8 cellular contexts compared by ENCODE assay signal in genomic region chr16:89711601-89712475, GRCh38. TPM values are rescaled to one million over a fixed set of nuclear protein-coding genes. Genes with fewer than 3 reads are reported as not detected.
DNase-seq lines count a peak whose midpoint lies in the region; ATAC-seq, FAIRE-seq and TF ChIP-seq lines count a peak whose summit lies in the region.

No MANE protein-coding gene starts in this region.

- TF ChIP-seq RAD21 in Ishikawa (IDR thresholded peaks at IDR 0.05; ENCODE audit: low read depth): no peak
- no peak for TF ChIP-seq RAD21 in HepG2 (CRISPR knock-in tag; IDR thresholded peaks at IDR 0.05)

- in situ Hi-C loops in T47D (cut with HindIII; ENCODE audit: low pct_unique_long_range_greater_than_20kb, low sequenced_read_pairs): no loop called here
- in situ Hi-C loops in HepG2 (cut with HindIII; ENCODE audit: extremely low pct_ligation_motif_present, low pct_unique_long_range_greater_than_20kb): no loop called here

- POLR2A ChIA-PET in HepG2 (lab: Yijun Ruan, JAX): no interaction called here

- no peak overlapping the region for H2AFZ ChIP-seq in HepG2 (ENCODE audit: low read length)

- no peaks in the 10 kb centered on the region for H3K27me3 ChIP-seq in HepG2 (ENCODE audit: control insufficient read depth in 1 of 2, insufficient read depth in 2 of 2, low read length in 2 of 2)

- CTCF ChIA-PET in HepG2 (lab: Yijun Ruan, JAX; ENCODE audit: low intra/inter-chr PET ratio, low total read pairs): no interaction called here

- FAIRE-seq in GM12892 (lab: Jason Lieb, UNC) (peak; percentile 88), HepG2 (lab: Jason Lieb, UNC) (no peak)

- intact Hi-C loops in HepG2 (cut with micrococcal nuclease; ENCODE audit: unreplicated experiment): no loop called here

- no TSS peak for BruUV-seq in HepG2 (replicated peaks; lab: Mats Ljungman, UMichigan)

- H3K36me3 ChIP-seq in HepG2 (replicated peaks in 1 of 2; ENCODE audit: control insufficient read depth in 1 of 2, insufficient read depth in 2 of 2, low read length in 2 of 2): no peaks in the 10 kb centered on the region; a peak in 1 of 5 replicates

- ATAC-seq in HepG2 (peak; percentile 1; the same call in 2 of the 3 replicates), HG03095 (IDR thresholded peaks at IDR 0.05; ENCODE audit: unreplicated experiment) (no peak)

- no peak overlapping the region for H3K9ac ChIP-seq in HepG2 (ENCODE audit: insufficient read depth, low read depth, low read length)

- TF ChIP-seq POLR2A in GM12892 (IDR thresholded peaks at IDR 0.05; ENCODE audit: low read depth, low read length): peak; percentile 82
- TF ChIP-seq POLR2A in HepG2 (IDR thresholded peaks at IDR 0.05; ENCODE audit: insufficient read depth in 1 of 2, low read depth in 2 of 2, low read length in 2 of 2): no peak

- H4K20me1 ChIP-seq in HepG2 (ENCODE audit: insufficient read depth, low read length): no peaks in the 10 kb centered on the region

- no peak overlapping the region for H3K27ac ChIP-seq in HepG2 (ENCODE audit: extremely low read length, insufficient read depth, low read length)

- H3K79me2 ChIP-seq in HepG2 (ENCODE audit: insufficient read depth, low read length): no peaks in the 10 kb centered on the region

- peak; percentile 99 for DNase-seq in GM12892 (ENCODE audit: insufficient read length)
- DNase-seq in UCSD-AML1 (lab: John Stamatoyannopoulos, UW; ENCODE audit: unreplicated experiment): peak; percentile 86
- DNase-seq in T47D (ENCODE audit: low read depth in 1 of 2, low spot score in 1 of 2): peak; percentile 90 to 95
- DNase-seq in HepG2 (ENCODE audit: low spot score): no peak
- DNase-seq in stimulated activated CD8-positive, alpha-beta memory T cell treated with anti-CD3 and anti-CD28 coated beads, Interleukin-7, amount 100 ng/mL, for 48 hours (ENCODE audit: extremely low read depth in 1 of 2, low read depth in 1 of 2): peak; percentile 57 to 63
- no peak for DNase-seq in DMS114 treated with DMSO at 0.1 percent for 48 hours (lab: John Stamatoyannopoulos, UW; ENCODE audit: unreplicated experiment)

- H3K4me3 ChIP-seq in HepG2 (replicated peaks in 1 of 3; ENCODE audit: insufficient read depth in 1 of 3, low read depth in 2 of 3, low read length in 3 of 3): no peak overlapping the region

- no peak for TF ChIP-seq CTCF in HepG2 (CRISPR knock-in tag; IDR thresholded peaks at IDR 0.05)

- TF ChIP-seq EP300 in Ishikawa (IDR thresholded peaks at IDR 0.05; ENCODE audit: borderline replicate concordance) (no peak), HepG2 (IDR thresholded peaks at IDR 0.05; ENCODE audit: low read depth in 2 of 2, low read length in 2 of 2) (no peak), HepG2 (CRISPR knock-in tag; IDR thresholded peaks at IDR 0.05; ENCODE audit: borderline replicate concordance) (no peak)

- H3K4me2 ChIP-seq in HepG2 (ENCODE audit: low read depth, low read length): no peak overlapping the region

- no peaks in the 10 kb centered on the region for H3K4me1 ChIP-seq in HepG2 (ENCODE audit: insufficient read depth, low read length)

- WGBS in HepG2 (ENCODE audit: low lambda C conversion rate): 78% methylated on average over 43 of the region's 60 CpGs

- no peaks in the 10 kb centered on the region for H3K9me3 ChIP-seq in HepG2 (ENCODE audit: low read length)

RNA-seq across cellular contexts. Expression of gene VPS9D1, which starts 8.9 kb away (rescaled TPM):
- polyA plus RNA-seq in GM12892 (2012; ENCODE audit: missing spikeins): 2.7 TPM
- 3.8 and 10.1 TPM in 2 replicates for total RNA-seq in HepG2 (2016; rRNA removed; fragmentation: Illumina TruSeq; extraction: Trizol)
- 2.4 and 3.2 TPM in 2 replicates for total RNA-seq in HepG2 (2016; cell fraction: cytosol; rRNA removed; fragmentation: Illumina TruSeq; extraction: Trizol; ENCODE audit: low read depth)
- 4.2 and 9.2 TPM in 2 replicates for total RNA-seq in HepG2 (2016; cell fraction: insoluble cytoplasmic fraction; rRNA removed; fragmentation: Illumina TruSeq; extraction: Trizol)
- total RNA-seq in HepG2 (2016; cell fraction: membrane; rRNA removed; fragmentation: Illumina TruSeq; extraction: Trizol): 5.2 and 6.8 TPM in 2 replicates
- 13.1 and 15.5 TPM in 2 replicates for total RNA-seq in HepG2 (2016; cell fraction: nucleus; rRNA removed; fragmentation: Illumina TruSeq; extraction: Trizol)
- polyA plus RNA-seq in HepG2 (2011; rRNA removed): 13.2 and 18.6 TPM in 2 replicates
- polyA plus RNA-seq in HepG2 (2011; cell fraction: cytosol; rRNA removed): 4.5 and 5.7 TPM in 2 replicates
- 111 and 130 TPM in 2 replicates for polyA plus RNA-seq in HepG2 (2011; cell fraction: nucleus; rRNA removed)
- polyA plus RNA-seq in HepG2 (2012): 7.5 and 10.0 TPM in 2 replicates
- polyA plus RNA-seq in HepG2 (2016; cell fraction: cytosol; fragmentation: Illumina TruSeq; extraction: Trizol; ENCODE audit: low read depth): 2.5 and 3.3 TPM in 2 replicates
- polyA plus RNA-seq in HepG2 (2016; cell fraction: insoluble cytoplasmic fraction; fragmentation: Illumina TruSeq; extraction: Trizol; ENCODE audit: low read depth): 4.6 and 6.5 TPM in 2 replicates
- polyA plus RNA-seq in HepG2 (2016; cell fraction: membrane; fragmentation: Illumina TruSeq; extraction: Trizol; ENCODE audit: low read depth): 5.7 and 6.3 TPM in 2 replicates
- 51.9 and 55.4 TPM in 2 replicates for polyA plus RNA-seq in HepG2 (2016; cell fraction: nucleus; fragmentation: Illumina TruSeq; extraction: Trizol; ENCODE audit: insufficient read depth, low read depth)
- 4.4 and 8.1 TPM in 2 replicates for polyA minus RNA-seq in HepG2 (2011; rRNA and poly(A)+ RNA removed; ENCODE audit: low replicate concordance)
- 2.2 and 5.0 TPM in 2 replicates for polyA minus RNA-seq in HepG2 (2011; cell fraction: cytosol; rRNA and poly(A)+ RNA removed)
- 6.8 and 7.5 TPM in 2 replicates for polyA minus RNA-seq in HepG2 (2011; cell fraction: nucleus; rRNA and poly(A)+ RNA removed)

RNA-seq across cellular contexts. Expression of gene ZNF276, which starts 9.5 kb away (rescaled TPM):
- polyA plus RNA-seq in GM12892 (2012; ENCODE audit: missing spikeins): 12.2 TPM
- 6.8 and 17.7 TPM in 2 replicates for total RNA-seq in HepG2 (2016; rRNA removed; fragmentation: Illumina TruSeq; extraction: Trizol)
- 4.4 and 4.7 TPM in 2 replicates for total RNA-seq in HepG2 (2016; cell fraction: cytosol; rRNA removed; fragmentation: Illumina TruSeq; extraction: Trizol; ENCODE audit: low read depth)
- total RNA-seq in HepG2 (2016; cell fraction: insoluble cytoplasmic fraction; rRNA removed; fragmentation: Illumina TruSeq; extraction: Trizol): 4.5 and 15.9 TPM in 2 replicates
- total RNA-seq in HepG2 (2016; cell fraction: membrane; rRNA removed; fragmentation: Illumina TruSeq; extraction: Trizol): 5.4 and 8.2 TPM in 2 replicates
- total RNA-seq in HepG2 (2016; cell fraction: nucleus; rRNA removed; fragmentation: Illumina TruSeq; extraction: Trizol): 22.3 and 26.8 TPM in 2 replicates
- polyA plus RNA-seq in HepG2 (2011; rRNA removed): 18.0 and 24.3 TPM in 2 replicates
- 8.0 and 12.2 TPM in 2 replicates for polyA plus RNA-seq in HepG2 (2011; cell fraction: cytosol; rRNA removed)
- polyA plus RNA-seq in HepG2 (2011; cell fraction: nucleus; rRNA removed): 148 and 167 TPM in 2 replicates
- polyA plus RNA-seq in HepG2 (2012): 16.1 and 20.0 TPM in 2 replicates
- polyA plus RNA-seq in HepG2 (2016; cell fraction: cytosol; fragmentation: Illumina TruSeq; extraction: Trizol; ENCODE audit: low read depth): 2.3 and 3.4 TPM in 2 replicates
- 7.0 and 9.8 TPM in 2 replicates for polyA plus RNA-seq in HepG2 (2016; cell fraction: insoluble cytoplasmic fraction; fragmentation: Illumina TruSeq; extraction: Trizol; ENCODE audit: low read depth)
- polyA plus RNA-seq in HepG2 (2016; cell fraction: membrane; fragmentation: Illumina TruSeq; extraction: Trizol; ENCODE audit: low read depth): 4.7 and 8.3 TPM in 2 replicates
- polyA plus RNA-seq in HepG2 (2016; cell fraction: nucleus; fragmentation: Illumina TruSeq; extraction: Trizol; ENCODE audit: insufficient read depth, low read depth): 66.1 and 72.8 TPM in 2 replicates
- polyA minus RNA-seq in HepG2 (2011; rRNA and poly(A)+ RNA removed; ENCODE audit: low replicate concordance): 14.5 and 22.1 TPM in 2 replicates
- 4.0 and 6.3 TPM in 2 replicates for polyA minus RNA-seq in HepG2 (2011; cell fraction: cytosol; rRNA and poly(A)+ RNA removed)
- 27.8 and 28.5 TPM in 2 replicates for polyA minus RNA-seq in HepG2 (2011; cell fraction: nucleus; rRNA and poly(A)+ RNA removed)

RNA-seq across cellular contexts. Expression of gene SPATA2L, which starts 10.3 kb away (rescaled TPM):
- polyA plus RNA-seq in GM12892 (2012; ENCODE audit: missing spikeins): 1.1 TPM
- 17.0 and 20.7 TPM in 2 replicates for total RNA-seq in HepG2 (2016; rRNA removed; fragmentation: Illumina TruSeq; extraction: Trizol)
- 5.1 and 5.8 TPM in 2 replicates for total RNA-seq in HepG2 (2016; cell fraction: cytosol; rRNA removed; fragmentation: Illumina TruSeq; extraction: Trizol; ENCODE audit: low read depth)
- total RNA-seq in HepG2 (2016; cell fraction: insoluble cytoplasmic fraction; rRNA removed; fragmentation: Illumina TruSeq; extraction: Trizol): 16.3 and 20.7 TPM in 2 replicates
- 12.5 and 13.4 TPM in 2 replicates for total RNA-seq in HepG2 (2016; cell fraction: membrane; rRNA removed; fragmentation: Illumina TruSeq; extraction: Trizol)
- total RNA-seq in HepG2 (2016; cell fraction: nucleus; rRNA removed; fragmentation: Illumina TruSeq; extraction: Trizol): 9.5 and 13.5 TPM in 2 replicates
- 9.1 and 11.8 TPM in 2 replicates for polyA plus RNA-seq in HepG2 (2011; rRNA removed)
- polyA plus RNA-seq in HepG2 (2011; cell fraction: cytosol; rRNA removed): 13.4 and 23.3 TPM in 2 replicates
- polyA plus RNA-seq in HepG2 (2011; cell fraction: nucleus; rRNA removed): 26.3 and 28.3 TPM in 2 replicates
- polyA plus RNA-seq in HepG2 (2012): 6.8 and 12.5 TPM in 2 replicates
- polyA plus RNA-seq in HepG2 (2016; cell fraction: cytosol; fragmentation: Illumina TruSeq; extraction: Trizol; ENCODE audit: low read depth): 3.0 and 3.1 TPM in 2 replicates
- polyA plus RNA-seq in HepG2 (2016; cell fraction: insoluble cytoplasmic fraction; fragmentation: Illumina TruSeq; extraction: Trizol; ENCODE audit: low read depth): 13.3 and 14.0 TPM in 2 replicates
- polyA plus RNA-seq in HepG2 (2016; cell fraction: membrane; fragmentation: Illumina TruSeq; extraction: Trizol; ENCODE audit: low read depth): 5.3 and 7.7 TPM in 2 replicates
- 14.9 and 15.5 TPM in 2 replicates for polyA plus RNA-seq in HepG2 (2016; cell fraction: nucleus; fragmentation: Illumina TruSeq; extraction: Trizol; ENCODE audit: insufficient read depth, low read depth)
- polyA minus RNA-seq in HepG2 (2011; rRNA and poly(A)+ RNA removed; ENCODE audit: low replicate concordance): 3.5 and 31.4 TPM in 2 replicates
- polyA minus RNA-seq in HepG2 (2011; cell fraction: cytosol; rRNA and poly(A)+ RNA removed): 16.7 and 20.7 TPM in 2 replicates
- polyA minus RNA-seq in HepG2 (2011; cell fraction: nucleus; rRNA and poly(A)+ RNA removed): 8.8 and 8.9 TPM in 2 replicates

RNA-seq across cellular contexts. Expression of gene CDK10, which starts 25.3 kb away (rescaled TPM):
- polyA plus RNA-seq in GM12892 (2012; ENCODE audit: missing spikeins): 40.0 TPM
- 1.2 and 2.5 TPM in 2 replicates for total RNA-seq in HepG2 (2016; rRNA removed; fragmentation: Illumina TruSeq; extraction: Trizol)
- 4.2 and 5.8 TPM in 2 replicates for total RNA-seq in HepG2 (2016; cell fraction: cytosol; rRNA removed; fragmentation: Illumina TruSeq; extraction: Trizol; ENCODE audit: low read depth)
- total RNA-seq in HepG2 (2016; cell fraction: insoluble cytoplasmic fraction; rRNA removed; fragmentation: Illumina TruSeq; extraction: Trizol): 1.4 and 2.6 TPM in 2 replicates
- total RNA-seq in HepG2 (2016; cell fraction: membrane; rRNA removed; fragmentation: Illumina TruSeq; extraction: Trizol): 3.5 TPM in 2 replicates
- 2.4 and 3.5 TPM in 2 replicates for total RNA-seq in HepG2 (2016; cell fraction: nucleus; rRNA removed; fragmentation: Illumina TruSeq; extraction: Trizol)
- polyA plus RNA-seq in HepG2 (2011; rRNA removed): 3.9 and 4.3 TPM in 2 replicates
- polyA plus RNA-seq in HepG2 (2011; cell fraction: cytosol; rRNA removed): 1.5 and 2.1 TPM in 2 replicates
- polyA plus RNA-seq in HepG2 (2011; cell fraction: nucleus; rRNA removed): 28.1 and 29.8 TPM in 2 replicates
- polyA plus RNA-seq in HepG2 (2012): 2.7 and 6.1 TPM in 2 replicates
- polyA plus RNA-seq in HepG2 (2016; cell fraction: cytosol; fragmentation: Illumina TruSeq; extraction: Trizol; ENCODE audit: low read depth): 1.1 TPM in 2 replicates
- 1.1 and 1.2 TPM in 2 replicates for polyA plus RNA-seq in HepG2 (2016; cell fraction: insoluble cytoplasmic fraction; fragmentation: Illumina TruSeq; extraction: Trizol; ENCODE audit: low read depth)
- 1.0 and 1.2 TPM in 2 replicates for polyA plus RNA-seq in HepG2 (2016; cell fraction: membrane; fragmentation: Illumina TruSeq; extraction: Trizol; ENCODE audit: low read depth)
- polyA plus RNA-seq in HepG2 (2016; cell fraction: nucleus; fragmentation: Illumina TruSeq; extraction: Trizol; ENCODE audit: insufficient read depth, low read depth): 11.0 and 12.6 TPM in 2 replicates
- 2.9 and 43.1 TPM in 2 replicates for polyA minus RNA-seq in HepG2 (2011; rRNA and poly(A)+ RNA removed; ENCODE audit: low replicate concordance)
- 1.6 and 2.8 TPM in 2 replicates for polyA minus RNA-seq in HepG2 (2011; cell fraction: cytosol; rRNA and poly(A)+ RNA removed)
- polyA minus RNA-seq in HepG2 (2011; cell fraction: nucleus; rRNA and poly(A)+ RNA removed): 4.5 and 5.8 TPM in 2 replicates

RNA-seq across cellular contexts. Expression of gene SPATA33, which starts 54.2 kb away (rescaled TPM):
- 7.3 TPM for polyA plus RNA-seq in GM12892 (2012; ENCODE audit: missing spikeins)
- total RNA-seq in HepG2 (2016; rRNA removed; fragmentation: Illumina TruSeq; extraction: Trizol): 11.0 and 11.2 TPM in 2 replicates
- 9.1 and 14.3 TPM in 2 replicates for total RNA-seq in HepG2 (2016; cell fraction: cytosol; rRNA removed; fragmentation: Illumina TruSeq; extraction: Trizol; ENCODE audit: low read depth)
- 11.7 and 12.8 TPM in 2 replicates for total RNA-seq in HepG2 (2016; cell fraction: insoluble cytoplasmic fraction; rRNA removed; fragmentation: Illumina TruSeq; extraction: Trizol)
- total RNA-seq in HepG2 (2016; cell fraction: membrane; rRNA removed; fragmentation: Illumina TruSeq; extraction: Trizol): 14.6 and 17.6 TPM in 2 replicates
- 9.0 and 10.4 TPM in 2 replicates for total RNA-seq in HepG2 (2016; cell fraction: nucleus; rRNA removed; fragmentation: Illumina TruSeq; extraction: Trizol)
- polyA plus RNA-seq in HepG2 (2011; rRNA removed): 5.7 and 6.3 TPM in 2 replicates
- polyA plus RNA-seq in HepG2 (2011; cell fraction: cytosol; rRNA removed): 3.3 and 3.5 TPM in 2 replicates
- polyA plus RNA-seq in HepG2 (2011; cell fraction: nucleus; rRNA removed): 14.9 and 16.4 TPM in 2 replicates
- polyA plus RNA-seq in HepG2 (2012): 8.1 and 9.7 TPM in 2 replicates
- polyA plus RNA-seq in HepG2 (2016; cell fraction: cytosol; fragmentation: Illumina TruSeq; extraction: Trizol; ENCODE audit: low read depth): 17.1 and 17.6 TPM in 2 replicates
- polyA plus RNA-seq in HepG2 (2016; cell fraction: insoluble cytoplasmic fraction; fragmentation: Illumina TruSeq; extraction: Trizol; ENCODE audit: low read depth): 12.9 and 16.7 TPM in 2 replicates
- polyA plus RNA-seq in HepG2 (2016; cell fraction: membrane; fragmentation: Illumina TruSeq; extraction: Trizol; ENCODE audit: low read depth): 20.1 and 25.8 TPM in 2 replicates
- 25.8 and 32.4 TPM in 2 replicates for polyA plus RNA-seq in HepG2 (2016; cell fraction: nucleus; fragmentation: Illumina TruSeq; extraction: Trizol; ENCODE audit: insufficient read depth, low read depth)
- polyA minus RNA-seq in HepG2 (2011; rRNA and poly(A)+ RNA removed; ENCODE audit: low replicate concordance): 6.0 and 18.6 TPM in 2 replicates
- polyA minus RNA-seq in HepG2 (2011; cell fraction: cytosol; rRNA and poly(A)+ RNA removed): 1.4 and 1.8 TPM in 2 replicates
- 7.2 and 7.7 TPM in 2 replicates for polyA minus RNA-seq in HepG2 (2011; cell fraction: nucleus; rRNA and poly(A)+ RNA removed)

Comparison
In these comparisons a context has a peak if more than half of its experiments do, and no peak if none do; other contexts are left out.
1. DNase-seq: peak in GM12892 (single experiment), UCSD-AML1 (single experiment), T47D (2 of 2) and stimulated activated CD8-positive, alpha-beta memory T cell treated with anti-CD3 and anti-CD28 coated beads, Interleukin-7, amount 100 ng/mL, for 48 hours (2 of 2); none in HepG2 (single experiment) and DMS114 treated with DMSO at 0.1 percent for 48 hours (single experiment).